Comparison of ENCODE assay signal across 21 cellular contexts in genomic region chr6:133587396-133587795, GRCh38.
"Had no signal": no experiment of that assay in that cellular context is flagged by ENCODE, and none has a peak within 500 bp of the region (broad histone marks: within the 10 kb centered on the region; RNA-seq: fewer than 3 reads in every experiment).

No MANE protein-coding gene starts in this region.

- H3K36me3 ChIP-seq: ascending aorta, cardiac muscle cell, SJCRH30 had no signal

- H3K27ac ChIP-seq: ascending aorta, cardiac muscle cell, SJCRH30, SK-N-MC had no signal

- H3K27ac Mint-ChIP-seq: activated CD4-positive, alpha-beta T cell treated with anti-CD3 and anti-CD28 coated beads, Interleukin-2, amount 10 ng/mL, durations not matched to agents 24 days and 14 days; activated CD8-positive, alpha-beta T cell treated with anti-CD3 and anti-CD28 coated beads for 36 hours; activated naive CD4-positive, alpha-beta T cell treated with anti-CD3 and anti-CD28 coated beads, Interleukin-2, amount 50 U/mL, for 24 hours; activated naive CD8-positive, alpha-beta T cell treated with anti-CD3 and anti-CD28 coated beads, Interleukin-2, amount 10 ng/mL, durations not matched to agents 7 days and 5 days; activated T-cell treated with anti-CD3 and anti-CD28 coated beads, Interleukin-2, amount 50 U/mL, for 24 hours; activated T-helper 2 cell treated with anti-CD3 and anti-CD28 coated beads, Interferon-gamma antibody, Interleukin-2, Interleukin-4, amounts not matched to agents 10 μg/mL and 5 μg/mL and 100 μg/mL, durations not matched to agents 14 hours and 24 hours and 36 hours had no signal

- DNase-seq: activated CD4-positive, alpha-beta T cell treated with anti-CD3 and anti-CD28 coated beads, Interleukin-2, amount 10 ng/mL, durations not matched to agents 24 days and 14 days; activated CD4-positive, alpha-beta T cell treated with anti-CD3 and anti-CD28 coated beads, Interleukin-2, amount 50 U/mL, for 4 hours; activated CD8-positive, alpha-beta T cell treated with anti-CD3 and anti-CD28 coated beads for 36 hours; activated gamma-delta T cell; activated naive CD4-positive, alpha-beta T cell treated with Interleukin-2 at 50 U/mL for 16 hours; activated naive CD8-positive, alpha-beta T cell treated with anti-CD3 and anti-CD28 coated beads, Interleukin-2, amount 10 ng/mL, durations not matched to agents 7 days and 5 days; activated T-cell treated with anti-CD3 and anti-CD28 coated beads, Interleukin-2, amount 50 U/mL, for 24 hours; amygdala; NCI-H1092 treated with DMSO at 0.1 percent for 48 hours; NCI-H1417; NCI-H187 treated with DMSO at 0.1 percent for 48 hours; NCI-H345; NCI-H524 treated with DMSO at 0.1 percent for 48 hours; SHP77; SJCRH30 had no signal

- H3K27me3 ChIP-seq: ascending aorta, cardiac muscle cell, SJCRH30 had no signal

- H3K9me3 ChIP-seq: ascending aorta, SJCRH30 had no signal

- H3K4me1 Mint-ChIP-seq: activated CD4-positive, alpha-beta T cell treated with anti-CD3 and anti-CD28 coated beads, Interleukin-2, amount 10 ng/mL, durations not matched to agents 24 days and 14 days; activated naive CD4-positive, alpha-beta T cell treated with anti-CD3 and anti-CD28 coated beads, Interleukin-2, amount 50 U/mL, for 24 hours; activated naive CD8-positive, alpha-beta T cell treated with anti-CD3 and anti-CD28 coated beads, Interleukin-2, amount 10 ng/mL, durations not matched to agents 7 days and 5 days had no signal

- H3K36me3 Mint-ChIP-seq: activated naive CD4-positive, alpha-beta T cell treated with anti-CD3 and anti-CD28 coated beads, Interleukin-2, amount 50 U/mL, for 24 hours; activated naive CD8-positive, alpha-beta T cell treated with anti-CD3 and anti-CD28 coated beads, Interleukin-2, amount 10 ng/mL, durations not matched to agents 7 days and 5 days had no signal

- ATAC-seq: activated CD8-positive, alpha-beta T cell treated with anti-CD3 and anti-CD28 coated beads for 36 hours; Panc1 had no signal

- H3K27me3 Mint-ChIP-seq: activated CD8-positive, alpha-beta T cell treated with anti-CD3 and anti-CD28 coated beads for 36 hours had no signal

- H3K9me3 Mint-ChIP-seq: activated CD4-positive, alpha-beta T cell treated with anti-CD3 and anti-CD28 coated beads, Interleukin-2, amount 10 ng/mL, durations not matched to agents 24 days and 14 days; activated CD8-positive, alpha-beta T cell treated with anti-CD3 and anti-CD28 coated beads for 36 hours; activated naive CD8-positive, alpha-beta T cell treated with anti-CD3 and anti-CD28 coated beads, Interleukin-2, amount 10 ng/mL, durations not matched to agents 7 days and 5 days; activated T-cell treated with anti-CD3 and anti-CD28 coated beads, Interleukin-2, amount 50 U/mL, for 24 hours; activated T-helper 2 cell treated with anti-CD3 and anti-CD28 coated beads, Interferon-gamma antibody, Interleukin-2, Interleukin-4, amounts not matched to agents 10 μg/mL and 5 μg/mL and 100 μg/mL, durations not matched to agents 14 hours and 24 hours and 36 hours had no signal

- H3K4me3 ChIP-seq: ascending aorta, cardiac muscle cell, SJCRH30, SK-N-MC had no signal

- H3K4me3 Mint-ChIP-seq: activated CD4-positive, alpha-beta T cell treated with anti-CD3 and anti-CD28 coated beads, Interleukin-2, amount 10 ng/mL, durations not matched to agents 24 days and 14 days; activated CD8-positive, alpha-beta T cell treated with anti-CD3 and anti-CD28 coated beads for 36 hours; activated naive CD4-positive, alpha-beta T cell treated with anti-CD3 and anti-CD28 coated beads, Interleukin-2, amount 50 U/mL, for 24 hours; activated naive CD8-positive, alpha-beta T cell treated with anti-CD3 and anti-CD28 coated beads, Interleukin-2, amount 10 ng/mL, durations not matched to agents 7 days and 5 days; activated T-cell treated with anti-CD3 and anti-CD28 coated beads, Interleukin-2, amount 50 U/mL, for 24 hours had no signal

- H3K4me1 ChIP-seq: ascending aorta, SJCRH30 had no signal
